ENCODE assay signal across 8 cellular contexts in genomic region chr2:16608661-16609643, GRCh38. TPM values are rescaled to one million over a fixed set of nuclear protein-coding genes. Genes with fewer than 3 reads are reported as not detected.
DNase-seq lines count a peak whose midpoint lies in the region; ATAC-seq and FAIRE-seq lines count a peak whose summit lies in the region.

No MANE protein-coding gene starts in this region.

- in situ Hi-C loops in T47D (cut with HindIII; ENCODE audit: low pct_unique_long_range_greater_than_20kb, low sequenced_read_pairs): no loop called here

- H3K27me3 ChIP-seq in small intestine (ENCODE audit: control insufficient read depth in 2 of 2, insufficient read depth in 2 of 2, low read length in 2 of 2): no peaks in the 10 kb centered on the region

- FAIRE-seq in small intestine (lab: Jason Lieb, UNC): no peak

- DNase-seq in 8988T: peak; percentile 35
- DNase-seq in NCI-H2029 (lab: John Stamatoyannopoulos, UW): peak; percentile 47
- DNase-seq in UCSD-AML1 (lab: John Stamatoyannopoulos, UW; ENCODE audit: unreplicated experiment): peak; percentile 83
- DNase-seq in T47D (ENCODE audit: low read depth in 1 of 2, low spot score in 1 of 2): peak; percentile 15 to 69
- DNase-seq in iPS-NIHi7 (ENCODE audit: extremely low spot score): peak; percentile 82
- peak; percentile 71 for DNase-seq in small intestine

- peak overlapping the region in 1 of 2 donors; percentile 4 for H3K4me3 ChIP-seq in small intestine (ENCODE audit: low read depth in 1 of 2, low read length in 2 of 2)

- peak; percentile 93 for ATAC-seq in GM18502 (IDR thresholded peaks at IDR 0.05; ENCODE audit: poor library complexity, unreplicated experiment)
- ATAC-seq in HG02981 (IDR thresholded peaks at IDR 0.05; ENCODE audit: unreplicated experiment): peak; percentile 91

- no peaks in the 10 kb centered on the region for H3K36me3 ChIP-seq in small intestine (ENCODE audit: control insufficient read depth in 2 of 2, insufficient read depth in 2 of 2, low read length in 2 of 2)

- no peaks in the 10 kb centered on the region for H3K4me1 ChIP-seq in small intestine (ENCODE audit: control insufficient read depth in 2 of 2, insufficient read depth in 1 of 2, low read depth in 1 of 2, low read length in 1 of 2)

- WGBS in small intestine, 3 donors: 4 to 6% (median 5%) methylated on average over 21 of the region's 21 CpGs

- no peak overlapping the region for H3K27ac ChIP-seq in small intestine (ENCODE audit: low read depth in 1 of 2, low read length in 1 of 2)

- H3K9me3 ChIP-seq in small intestine (ENCODE audit: control insufficient read depth, low read depth): no peaks in the 10 kb centered on the region

RNA-seq across cellular contexts. Expression of gene CYRIA, which starts 56.7 kb away (rescaled TPM):
- 1 to 10 TPM in 2 of 3 donors, under 1 TPM in 1; 0.45 to 2.5 (median 2.2) TPM for polyA plus RNA-seq in small intestine
